Comparison of ENCODE assay signal across 8 cellular contexts in genomic region chr7:4882742-4883351, GRCh38. TPM values are rescaled to one million over a fixed set of nuclear protein-coding genes. Genes with fewer than 3 reads are reported as not detected.
DNase-seq lines count a peak whose midpoint lies in the region; ATAC-seq and TF ChIP-seq lines count a peak whose summit lies in the region.

No MANE protein-coding gene starts in this region.

- H4K20me1 ChIP-seq in PC-3 (ENCODE audit: low read length) = no peaks in the 10 kb centered on the region

- H3K4me1 ChIP-seq in PC-3 (ENCODE audit: insufficient read depth, low read length) (0 out of 2 replicates have a peak, but pooled peaks cover 10% of the 10 kb centered on the region), ovary (ENCODE audit: insufficient read depth) (no peaks in the 10 kb centered on the region)

- H3K79me2 ChIP-seq in PC-3 (ENCODE audit: low read length) = no peaks in the 10 kb centered on the region

- H3K9ac ChIP-seq in PC-3 (ENCODE audit: low read length) = peak overlapping the region; percentile 59

- BruUV-seq in PC-3 (replicated peaks; lab: Mats Ljungman, UMichigan) = no TSS peak

- TF ChIP-seq CTCF in PC-3 (conservative IDR thresholded peaks at IDR 0.05; ENCODE audit: low read depth, low read length) = no peak
- TF ChIP-seq CTCF in epithelial cell of proximal tubule (conservative IDR thresholded peaks at IDR 0.05; ENCODE audit: low read depth, low read length) = no peak
- no peak for TF ChIP-seq CTCF in ovary (IDR thresholded peaks at IDR 0.05)

- WGBS in ovary, 3 donors = 1 to 2% (median 1%) methylated on average over 11 to 43 of the region's 43 CpGs

- ATAC-seq in GM19452 (IDR thresholded peaks at IDR 0.05; ENCODE audit: unreplicated experiment) (peak; percentile 21), PC-3 (peak; percentile 13), GM18868 (IDR thresholded peaks at IDR 0.05; ENCODE audit: unreplicated experiment) (no peak), GM21529 (IDR thresholded peaks at IDR 0.05; ENCODE audit: unreplicated experiment) (no peak)

- TF ChIP-seq POLR2A in ovary (IDR thresholded peaks at IDR 0.05) = no peak

- POLR2A ChIA-PET in PC-3 (lab: Charles Lee; ENCODE audit: unreplicated experiment) = no interaction called here

- DNase-seq in PC-3 (peak; percentile 3), epithelial cell of proximal tubule (ENCODE audit: low read depth) (no peak), ovary (no peak), COLO829 (ENCODE audit: low spot score) (no peak), NCI-H510A treated with DMSO at 0.1 percent for 48 hours (lab: John Stamatoyannopoulos, UW) (no peak)

- peak overlapping the region; percentile 89 for H3K4me2 ChIP-seq in PC-3 (ENCODE audit: low read length)

- CTCF ChIA-PET in PC-3 (lab: Charles Lee) = interaction anchor here (0.6 to 1.5 kb wide), 6 partner anchors 44 to 206 kb away, joined by 3 to 7 read pairs (median 3); no protein-coding TSS in a partner anchor

- H3K9me2 ChIP-seq in PC-3 (replicated peaks; ENCODE audit: low read length) = no peaks in the 10 kb centered on the region

- peak overlapping the region; percentile 70 for H3K4me3 ChIP-seq in PC-3 (ENCODE audit: low read length)
- peak overlapping the region; percentile 26 for H3K4me3 ChIP-seq in epithelial cell of proximal tubule (ENCODE audit: low read depth, low read length)
- H3K4me3 ChIP-seq in ovary = peak overlapping the region; percentile 70

- H3K36me3 ChIP-seq in PC-3 (ENCODE audit: low read depth, low read length) (no peaks in the 10 kb centered on the region), ovary (no peaks in the 10 kb centered on the region)

- intact Hi-C loops in PC-3 (cut with micrococcal nuclease) (loop anchor here (1.0 to 10.0 kb wide), 3 partner anchors 34 to 92 kb away; no protein-coding TSS in a partner anchor), ovary (cut with DNase I) (loop anchor here (5.0 to 10.0 kb wide), 4 partner anchors 78 to 268 kb away; no protein-coding TSS in a partner anchor)

- H3K9me3 ChIP-seq in PC-3 (ENCODE audit: low read length) = no peaks in the 10 kb centered on the region
- no peaks in the 10 kb centered on the region for H3K9me3 ChIP-seq in ovary

- no peak overlapping the region for H3K27ac ChIP-seq in PC-3 (ENCODE audit: low read length)
- H3K27ac ChIP-seq in ovary = peak overlapping the region in 1 of 2 donors; percentile 27

- TF ChIP-seq EP300 in ovary (IDR thresholded peaks at IDR 0.05) = no peak

- H3K27me3 ChIP-seq in PC-3 (ENCODE audit: low read length) = no peaks in the 10 kb centered on the region
- H3K27me3 ChIP-seq in ovary = no peaks in the 10 kb centered on the region

- no peaks in the 10 kb centered on the region for H3F3A ChIP-seq in PC-3 (ENCODE audit: low read length, unreplicated experiment)

- peak overlapping the region; percentile 82 for H2AFZ ChIP-seq in PC-3 (ENCODE audit: low read length)

RNA-seq across cellular contexts. Expression of gene RADIL, which starts 0.7 kb away (rescaled TPM):
- 5.6 and 9.3 TPM in 2 replicates for total RNA-seq in PC-3 (2014; rRNA removed)
- total RNA-seq in epithelial cell of proximal tubule = 1.2 and 2.4 TPM in 2 replicates
- 1 to 10 TPM; 1.4 to 5.4 (median 2.4) TPM for total RNA-seq in ovary
- polyA plus RNA-seq in ovary = 1 to 10 TPM in 1 of 2 donors, under 1 TPM in 1; 0.98 to 2.8 TPM

RNA-seq across cellular contexts. Expression of gene PAPOLB, which starts 21.0 kb away (rescaled TPM):
- total RNA-seq in PC-3 (2014; rRNA removed) (0.29 and 0.40 TPM in 2 replicates), epithelial cell of proximal tubule (0.07 TPM in 1 of 2 replicates, not detected in the other), ovary (under 1 TPM in 6 of 7 donors, not detected in 1; under 0.01 to 0.36 (median 0.09) TPM)
- not detected for polyA plus RNA-seq in ovary

Comparison
In these comparisons a context has a peak if more than half of its experiments do, and no peak if none do; other contexts are left out.
1. ATAC-seq: peak in GM19452 (single experiment) and PC-3 (single experiment); none in GM18868 (single experiment) and GM21529 (single experiment).
2. Peak in every context shown above with its lines, with median percentiles within 50 percentile points of each other: H3K4me3 ChIP-seq.